Comparison of ENCODE assay signal across 18 cellular contexts in the genomic region with DNA sequence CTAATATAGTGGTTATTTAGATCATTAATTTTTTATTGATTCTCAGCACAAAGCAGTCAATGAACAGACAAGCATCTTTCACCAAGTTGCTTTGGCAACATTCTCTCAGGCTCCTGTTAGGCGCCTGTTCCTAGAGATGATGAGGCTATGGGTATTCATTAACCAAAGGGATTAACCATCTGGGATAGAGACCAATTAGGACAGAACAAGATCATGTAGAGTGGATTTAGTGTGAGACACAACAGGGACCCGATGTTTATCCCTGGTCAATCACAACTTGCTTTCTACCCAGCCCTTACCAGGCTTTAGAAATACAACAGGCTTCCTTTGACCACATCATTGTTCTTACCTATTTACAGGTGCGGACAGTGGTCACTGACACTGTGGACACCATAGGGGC.
DNase-seq lines count a peak whose midpoint lies in the region; ATAC-seq, FAIRE-seq and TF ChIP-seq lines count a peak whose summit lies in the region.
"Had no signal": no experiment of that assay in that cellular context is flagged by ENCODE, and none has a peak within 500 bp of the region (broad histone marks: within the 10 kb centered on the region; RNA-seq: fewer than 3 reads in every experiment).

No MANE protein-coding gene starts in this region.

- H3K9me3 ChIP-seq in right lobe of liver: no peaks in the 10 kb centered on the region
- no peaks in the 10 kb centered on the region for H3K9me3 ChIP-seq in HepG2 (ENCODE audit: low read length)
- H3K9me3 ChIP-seq in esophagus squamous epithelium: no peaks in the 10 kb centered on the region
- no peaks in the 10 kb centered on the region for H3K9me3 ChIP-seq in sigmoid colon
- H3K9me3 ChIP-seq in trophoblast cell (ENCODE audit: insufficient read depth, low read depth, low read length): no peaks in the 10 kb centered on the region

- H2BK5ac ChIP-seq in trophoblast cell (ENCODE audit: low read depth, low read length, poor library complexity): no peak overlapping the region

- H3K18ac ChIP-seq in trophoblast cell (ENCODE audit: low read length): no peak overlapping the region

- no peak overlapping the region for H4K91ac ChIP-seq in trophoblast cell (ENCODE audit: low read depth, low read length)

- H4K12ac ChIP-seq in trophoblast cell (ENCODE audit: low read depth, low read length): no peak overlapping the region

- WGBS in right lobe of liver (ENCODE audit: insufficient coverage, low coverage, low lambda C conversion rate, missing lambda C conversion rate): 56% methylated on average over 3 of the region's 3 CpGs
- 68% methylated on average over 3 of the region's 3 CpGs for WGBS in HepG2 (ENCODE audit: low lambda C conversion rate)
- WGBS in esophagus squamous epithelium, 2 donors: 46 to 73% methylated on average over 3 of the region's 3 CpGs
- 70 to 88% methylated on average over 3 of the region's 3 CpGs for WGBS in sigmoid colon, 2 donors
- no CpG with 5 or more reads among the region's 3 CpGs for WGBS in trophoblast cell (ENCODE audit: extremely low coverage, insufficient coverage, insufficient read length)

- no TSS peak for BruUV-seq in HepG2 (replicated peaks; lab: Mats Ljungman, UMichigan)

- no peak overlapping the region for H2AFZ ChIP-seq in HepG2 (ENCODE audit: low read length)
- no peak overlapping the region for H2AFZ ChIP-seq in trophoblast cell (ENCODE audit: insufficient read depth, low read length, poor library complexity)
- H2AFZ ChIP-seq: PC-9 had no signal

- H2AK5ac ChIP-seq in trophoblast cell (ENCODE audit: low read length): no peak overlapping the region

- H3K9ac ChIP-seq in HepG2 (ENCODE audit: insufficient read depth, low read depth, low read length) (no peak overlapping the region), trophoblast cell (ENCODE audit: low read length) (no peak overlapping the region)

- in situ Hi-C loops in HepG2 (cut with HindIII; ENCODE audit: extremely low pct_ligation_motif_present, low pct_unique_long_range_greater_than_20kb): no loop called here

- no peak overlapping the region for H3K27ac ChIP-seq in right lobe of liver
- H3K27ac ChIP-seq in HepG2 (ENCODE audit: extremely low read length, insufficient read depth, low read length): no peak overlapping the region
- H3K27ac ChIP-seq in esophagus squamous epithelium: peak overlapping the region in 3 of 4 donors; percentile 40 to 68 (median 58)
- H3K27ac ChIP-seq in sigmoid colon: peak overlapping the region; percentile 60 to 75 (median 64)
- H3K27ac ChIP-seq in trophoblast cell (ENCODE audit: low read depth, low read length): no peak overlapping the region
- H3K27ac ChIP-seq: PC-9 had no signal

- TF ChIP-seq POLR2A in right lobe of liver (IDR thresholded peaks at IDR 0.05) (no peak), HepG2 (IDR thresholded peaks at IDR 0.05; ENCODE audit: insufficient read depth in 1 of 2, low read depth in 2 of 2, low read length in 2 of 2) (no peak), esophagus squamous epithelium (IDR thresholded peaks at IDR 0.05) (no peak), sigmoid colon (IDR thresholded peaks at IDR 0.05) (no peak)

- POLR2A ChIA-PET in HepG2 (lab: Yijun Ruan, JAX): no interaction called here

- TF ChIP-seq CTCF in right lobe of liver (IDR thresholded peaks at IDR 0.05): no peak
- no peak for TF ChIP-seq CTCF in HepG2 (CRISPR knock-in tag; IDR thresholded peaks at IDR 0.05)
- TF ChIP-seq CTCF in esophagus squamous epithelium (IDR thresholded peaks at IDR 0.05): no peak
- no peak for TF ChIP-seq CTCF in sigmoid colon (IDR thresholded peaks at IDR 0.05)

- H2BK12ac ChIP-seq in trophoblast cell (ENCODE audit: low read length): no peak overlapping the region

- H3K27me3 ChIP-seq in right lobe of liver (no peaks in the 10 kb centered on the region), HepG2 (ENCODE audit: control insufficient read depth in 1 of 2, insufficient read depth in 2 of 2, low read length in 2 of 2) (no peaks in the 10 kb centered on the region), esophagus squamous epithelium (no peaks in the 10 kb centered on the region), sigmoid colon (no peaks in the 10 kb centered on the region), trophoblast cell (ENCODE audit: insufficient read depth, low read length) (no peaks in the 10 kb centered on the region)

- H4K20me1 ChIP-seq in HepG2 (ENCODE audit: insufficient read depth, low read length): no peaks in the 10 kb centered on the region

- H3K79me1 ChIP-seq in trophoblast cell (ENCODE audit: low read length): no peaks in the 10 kb centered on the region

- no peak overlapping the region for H3K23ac ChIP-seq in trophoblast cell (ENCODE audit: low read length)

- H3K4me2 ChIP-seq in HepG2 (ENCODE audit: low read depth, low read length): no peak overlapping the region
- H3K4me2 ChIP-seq in trophoblast cell (ENCODE audit: low read length): no peak overlapping the region
- H3K4me2 ChIP-seq: PC-9 had no signal

- TF ChIP-seq EP300 in HepG2 (IDR thresholded peaks at IDR 0.05; ENCODE audit: low read depth in 2 of 2, low read length in 2 of 2) (no peak), HepG2 (CRISPR knock-in tag; IDR thresholded peaks at IDR 0.05; ENCODE audit: borderline replicate concordance) (no peak), sigmoid colon (IDR thresholded peaks at IDR 0.05) (no peak)

- H3K4me3 ChIP-seq in right lobe of liver: no peak overlapping the region
- no peak overlapping the region for H3K4me3 ChIP-seq in HepG2 (replicated peaks in 1 of 3; ENCODE audit: insufficient read depth in 1 of 3, low read depth in 2 of 3, low read length in 3 of 3)
- no peak overlapping the region for H3K4me3 ChIP-seq in esophagus squamous epithelium
- H3K4me3 ChIP-seq in sigmoid colon: no peak overlapping the region
- H3K4me3 ChIP-seq in trophoblast cell (ENCODE audit: low read depth, low read length): no peak overlapping the region
- H3K4me3 ChIP-seq: GM12878, PC-9 had no signal

- DNase-seq in right lobe of liver: no peak
- no peak for DNase-seq in HepG2 (ENCODE audit: low spot score)
- no peak for DNase-seq in esophagus squamous epithelium (lab: John Stamatoyannopoulos, UW)
- DNase-seq in sigmoid colon: no peak
- DNase-seq in ureter (ENCODE audit: low spot score): no peak
- no peak for DNase-seq in activated gamma-delta T cell treated with Interleukin-2 at 50 U/mL for 16 hours
- no peak for DNase-seq in trophoblast cell
- DNase-seq: 8988T, C1 segment of cervical spinal cord, DMS79, MV-4-11, NCI-H1436, NCI-H2081 treated with DMSO at 0.1 percent for 48 hours, NCI-H2227 treated with DMSO at 0.1 percent for 48 hours, PC-9 had no signal

- H3K79me2 ChIP-seq in HepG2 (ENCODE audit: insufficient read depth, low read length) (no peaks in the 10 kb centered on the region), trophoblast cell (ENCODE audit: control insufficient read depth, insufficient read depth, low read length, poor library complexity) (no peaks in the 10 kb centered on the region)

- no peak for TF ChIP-seq RAD21 in HepG2 (CRISPR knock-in tag; IDR thresholded peaks at IDR 0.05)

- intact Hi-C loops in right lobe of liver (cut with DNase I): no loop called here
- intact Hi-C loops in HepG2 (cut with micrococcal nuclease; ENCODE audit: unreplicated experiment): no loop called here
- intact Hi-C loops in esophagus squamous epithelium (cut with DNase I): no loop called here
- intact Hi-C loops in sigmoid colon (cut with DNase I): loop anchor here (10.0 kb wide), 1 partner anchor 583 kb away; the partner anchor contains the start of gene FER

- no peak overlapping the region for H3K14ac ChIP-seq in trophoblast cell (ENCODE audit: low read length)

- ATAC-seq in right lobe of liver (peak; percentile 53 to 71 (median 66)), HepG2 (no peak), HG02798 (IDR thresholded peaks at IDR 0.05; ENCODE audit: poor library complexity, unreplicated experiment) (no peak)
- ATAC-seq: GM12878, HCT116 had no signal

- H3K4ac ChIP-seq in trophoblast cell (ENCODE audit: low read depth, low read length): no peak overlapping the region

- H3K36me3 ChIP-seq in right lobe of liver: no peaks in the 10 kb centered on the region
- no peaks in the 10 kb centered on the region for H3K36me3 ChIP-seq in HepG2 (replicated peaks in 1 of 2; ENCODE audit: control insufficient read depth in 1 of 2, insufficient read depth in 2 of 2, low read length in 2 of 2)
- H3K36me3 ChIP-seq in esophagus squamous epithelium: peaks cover 0 to 14% (median 0%) of the 10 kb centered on the region in 3 donors
- H3K36me3 ChIP-seq in sigmoid colon: peaks cover 0 to 1% (median 0%) of the 10 kb centered on the region in 4 donors
- H3K36me3 ChIP-seq in trophoblast cell (ENCODE audit: control insufficient read depth in 1 of 2, insufficient read depth in 2 of 2, low read length in 2 of 2): no peaks in the 10 kb centered on the region

- H4K8ac ChIP-seq in trophoblast cell (ENCODE audit: low read depth, low read length): no peak overlapping the region

- H3K4me1 ChIP-seq in right lobe of liver: peaks cover 0 to 26% (median 0%) of the 10 kb centered on the region in 4 donors
- H3K4me1 ChIP-seq in HepG2 (ENCODE audit: insufficient read depth, low read length): peaks cover 6% of the 10 kb centered on the region; the same call in 1 of the 2 replicates
- H3K4me1 ChIP-seq in esophagus squamous epithelium: peaks cover 3 to 33% (median 6%) of the 10 kb centered on the region in 3 donors
- peaks cover 0 to 52% (median 48%) of the 10 kb centered on the region in 4 donors for H3K4me1 ChIP-seq in sigmoid colon
- H3K4me1 ChIP-seq in trophoblast cell (ENCODE audit: control insufficient read depth in 1 of 2, insufficient read depth in 2 of 2, low read length in 2 of 2): peaks cover 0 to 2% of the 10 kb centered on the region in 2 experiments

- FAIRE-seq in HepG2 (lab: Jason Lieb, UNC): no peak
- FAIRE-seq: GM12878 had no signal

- CTCF ChIA-PET in HepG2 (lab: Yijun Ruan, JAX; ENCODE audit: low intra/inter-chr PET ratio, low total read pairs): no interaction called here

- H2BK120ac ChIP-seq in trophoblast cell (ENCODE audit: insufficient read depth, low read length, poor library complexity): no peak overlapping the region

TF ChIP-seq in HepG2, 621 proteins besides CTCF, POLR2A, EP300 and RAD21 (continues in another document):
- TF ChIP-seq ETV5 (CRISPR knock-in tag; IDR thresholded peaks at IDR 0.05; ENCODE audit: borderline replicate concordance) (no peak), MAFG (CRISPR knock-in tag; IDR thresholded peaks at IDR 0.05) (no peak), ZSCAN21 (CRISPR knock-in tag; IDR thresholded peaks at IDR 0.05; ENCODE audit: borderline replicate concordance) (no peak), HNRNPK (IDR thresholded peaks at IDR 0.05; ENCODE audit: low read depth, low read length, poor library complexity, severe bottlenecking) (no peak), ATF1 (CRISPR knock-in tag; IDR thresholded peaks at IDR 0.05) (no peak)

Comparison
In these comparisons a context has a peak if more than half of its experiments do, and no peak if none do; other contexts are left out.
1. ATAC-seq: peak in right lobe of liver (4 of 4); none in HepG2 (single experiment) and HG02798 (single experiment).
2. H3K27ac ChIP-seq: peak in esophagus squamous epithelium (3 of 4) and sigmoid colon (4 of 4); none in right lobe of liver (0 of 3), HepG2 (single experiment) and trophoblast cell (single experiment).